Comparison of ENCODE assay signal across 1 cellular context in the genomic region with DNA sequence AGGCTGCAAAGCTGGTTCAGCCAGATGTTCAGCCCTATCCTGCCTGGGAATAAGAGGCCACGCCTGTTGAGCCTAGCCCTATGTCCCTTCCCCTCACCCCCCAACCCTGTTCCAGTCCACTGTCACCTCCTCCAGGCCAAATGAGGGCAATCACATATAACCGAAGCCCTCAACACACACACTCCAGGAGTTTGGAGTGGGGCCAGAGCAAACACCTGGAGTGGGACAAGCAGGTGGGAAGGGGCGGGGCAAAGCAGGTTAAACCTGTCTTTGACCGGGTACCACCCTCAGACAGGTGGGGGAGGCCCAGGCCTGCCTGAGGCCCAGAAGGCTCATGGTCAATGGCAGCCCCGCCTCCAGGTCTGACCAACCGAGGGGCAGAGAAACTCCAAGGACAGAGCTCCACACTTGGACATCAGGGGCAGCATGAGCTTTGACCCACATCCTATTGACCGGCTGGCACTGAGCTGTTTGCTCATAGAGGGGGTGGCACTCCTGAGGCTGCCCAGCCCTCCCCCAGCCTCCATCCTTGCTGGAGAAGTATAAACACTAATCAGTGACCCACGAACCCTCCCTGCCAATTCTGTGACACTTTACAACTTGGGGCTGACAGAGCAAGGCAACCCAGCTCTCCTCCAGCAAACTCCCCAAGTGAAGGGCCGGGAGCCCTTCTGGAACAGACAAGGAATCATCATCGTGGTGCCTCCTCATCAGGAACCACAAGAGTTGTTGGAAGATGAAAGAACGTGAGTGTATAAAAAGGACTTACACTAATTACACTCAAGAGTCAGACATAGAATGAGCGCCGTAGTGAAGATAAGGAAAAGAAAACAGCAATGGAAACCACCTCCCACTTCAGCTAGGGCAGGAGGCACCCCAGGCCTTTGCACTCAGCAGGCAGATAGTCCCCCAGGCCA.
TF ChIP-seq lines count a peak whose summit lies in the region.

No MANE protein-coding gene starts in this region.

TF ChIP-seq in HEK293, 187 proteins besides CTCF, POLR2A, EP300 and RAD21 (continued from another document and continues in another):
- TF ChIP-seq ZSCAN23 (tag by site-specific recombination; IDR thresholded peaks at IDR 0.05) = no peak
- no peak for TF ChIP-seq ZNF529 (tag by site-specific recombination; IDR thresholded peaks at IDR 0.05; ENCODE audit: insufficient replicate concordance)
- TF ChIP-seq, protein P1, sequence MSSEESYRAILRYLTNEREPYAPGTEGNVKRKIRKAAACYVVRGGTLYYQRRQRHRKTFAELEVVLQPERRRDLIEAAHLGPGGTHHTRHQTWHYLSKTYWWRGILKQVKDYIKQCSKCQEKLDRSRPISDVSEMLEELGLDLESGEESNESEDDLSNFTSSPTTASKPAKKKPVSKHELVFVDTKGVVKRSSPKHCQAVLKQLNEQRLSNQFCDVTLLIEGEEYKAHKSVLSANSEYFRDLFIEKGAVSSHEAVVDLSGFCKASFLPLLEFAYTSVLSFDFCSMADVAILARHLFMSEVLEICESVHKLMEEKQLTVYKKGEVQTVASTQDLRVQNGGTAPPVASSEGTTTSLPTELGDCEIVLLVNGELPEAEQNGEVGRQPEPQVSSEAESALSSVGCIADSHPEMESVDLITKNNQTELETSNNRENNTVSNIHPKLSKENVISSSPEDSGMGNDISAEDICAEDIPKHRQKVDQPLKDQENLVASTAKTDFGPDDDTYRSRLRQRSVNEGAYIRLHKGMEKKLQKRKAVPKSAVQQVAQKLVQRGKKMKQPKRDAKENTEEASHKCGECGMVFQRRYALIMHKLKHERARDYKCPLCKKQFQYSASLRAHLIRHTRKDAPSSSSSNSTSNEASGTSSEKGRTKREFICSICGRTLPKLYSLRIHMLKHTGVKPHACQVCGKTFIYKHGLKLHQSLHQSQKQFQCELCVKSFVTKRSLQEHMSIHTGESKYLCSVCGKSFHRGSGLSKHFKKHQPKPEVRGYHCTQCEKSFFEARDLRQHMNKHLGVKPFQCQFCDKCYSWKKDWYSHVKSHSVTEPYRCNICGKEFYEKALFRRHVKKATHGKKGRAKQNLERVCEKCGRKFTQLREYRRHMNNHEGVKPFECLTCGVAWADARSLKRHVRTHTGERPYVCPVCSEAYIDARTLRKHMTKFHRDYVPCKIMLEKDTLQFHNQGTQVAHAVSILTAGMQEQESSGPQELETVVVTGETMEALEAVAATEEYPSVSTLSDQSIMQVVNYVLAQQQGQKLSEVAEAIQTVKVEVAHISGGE (tag by site-specific recombination; conservative IDR thresholded peaks at IDR 0.05; ENCODE audit: low read depth) = peak; percentile 42; the same call in 1 of the 2 replicates
- TF ChIP-seq ZNF114 (tag by site-specific recombination; IDR thresholded peaks at IDR 0.05) = no peak
- no peak for TF ChIP-seq BCL11B (tag by site-specific recombination; IDR thresholded peaks at IDR 0.05; ENCODE audit: low read depth)
- TF ChIP-seq, protein P2, sequence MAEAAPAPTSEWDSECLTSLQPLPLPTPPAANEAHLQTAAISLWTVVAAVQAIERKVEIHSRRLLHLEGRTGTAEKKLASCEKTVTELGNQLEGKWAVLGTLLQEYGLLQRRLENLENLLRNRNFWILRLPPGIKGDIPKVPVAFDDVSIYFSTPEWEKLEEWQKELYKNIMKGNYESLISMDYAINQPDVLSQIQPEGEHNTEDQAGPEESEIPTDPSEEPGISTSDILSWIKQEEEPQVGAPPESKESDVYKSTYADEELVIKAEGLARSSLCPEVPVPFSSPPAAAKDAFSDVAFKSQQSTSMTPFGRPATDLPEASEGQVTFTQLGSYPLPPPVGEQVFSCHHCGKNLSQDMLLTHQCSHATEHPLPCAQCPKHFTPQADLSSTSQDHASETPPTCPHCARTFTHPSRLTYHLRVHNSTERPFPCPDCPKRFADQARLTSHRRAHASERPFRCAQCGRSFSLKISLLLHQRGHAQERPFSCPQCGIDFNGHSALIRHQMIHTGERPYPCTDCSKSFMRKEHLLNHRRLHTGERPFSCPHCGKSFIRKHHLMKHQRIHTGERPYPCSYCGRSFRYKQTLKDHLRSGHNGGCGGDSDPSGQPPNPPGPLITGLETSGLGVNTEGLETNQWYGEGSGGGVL (tag by site-specific recombination; IDR thresholded peaks at IDR 0.05) = no peak; the same call in 1 of the 2 replicates
- TF ChIP-seq, protein P3, sequence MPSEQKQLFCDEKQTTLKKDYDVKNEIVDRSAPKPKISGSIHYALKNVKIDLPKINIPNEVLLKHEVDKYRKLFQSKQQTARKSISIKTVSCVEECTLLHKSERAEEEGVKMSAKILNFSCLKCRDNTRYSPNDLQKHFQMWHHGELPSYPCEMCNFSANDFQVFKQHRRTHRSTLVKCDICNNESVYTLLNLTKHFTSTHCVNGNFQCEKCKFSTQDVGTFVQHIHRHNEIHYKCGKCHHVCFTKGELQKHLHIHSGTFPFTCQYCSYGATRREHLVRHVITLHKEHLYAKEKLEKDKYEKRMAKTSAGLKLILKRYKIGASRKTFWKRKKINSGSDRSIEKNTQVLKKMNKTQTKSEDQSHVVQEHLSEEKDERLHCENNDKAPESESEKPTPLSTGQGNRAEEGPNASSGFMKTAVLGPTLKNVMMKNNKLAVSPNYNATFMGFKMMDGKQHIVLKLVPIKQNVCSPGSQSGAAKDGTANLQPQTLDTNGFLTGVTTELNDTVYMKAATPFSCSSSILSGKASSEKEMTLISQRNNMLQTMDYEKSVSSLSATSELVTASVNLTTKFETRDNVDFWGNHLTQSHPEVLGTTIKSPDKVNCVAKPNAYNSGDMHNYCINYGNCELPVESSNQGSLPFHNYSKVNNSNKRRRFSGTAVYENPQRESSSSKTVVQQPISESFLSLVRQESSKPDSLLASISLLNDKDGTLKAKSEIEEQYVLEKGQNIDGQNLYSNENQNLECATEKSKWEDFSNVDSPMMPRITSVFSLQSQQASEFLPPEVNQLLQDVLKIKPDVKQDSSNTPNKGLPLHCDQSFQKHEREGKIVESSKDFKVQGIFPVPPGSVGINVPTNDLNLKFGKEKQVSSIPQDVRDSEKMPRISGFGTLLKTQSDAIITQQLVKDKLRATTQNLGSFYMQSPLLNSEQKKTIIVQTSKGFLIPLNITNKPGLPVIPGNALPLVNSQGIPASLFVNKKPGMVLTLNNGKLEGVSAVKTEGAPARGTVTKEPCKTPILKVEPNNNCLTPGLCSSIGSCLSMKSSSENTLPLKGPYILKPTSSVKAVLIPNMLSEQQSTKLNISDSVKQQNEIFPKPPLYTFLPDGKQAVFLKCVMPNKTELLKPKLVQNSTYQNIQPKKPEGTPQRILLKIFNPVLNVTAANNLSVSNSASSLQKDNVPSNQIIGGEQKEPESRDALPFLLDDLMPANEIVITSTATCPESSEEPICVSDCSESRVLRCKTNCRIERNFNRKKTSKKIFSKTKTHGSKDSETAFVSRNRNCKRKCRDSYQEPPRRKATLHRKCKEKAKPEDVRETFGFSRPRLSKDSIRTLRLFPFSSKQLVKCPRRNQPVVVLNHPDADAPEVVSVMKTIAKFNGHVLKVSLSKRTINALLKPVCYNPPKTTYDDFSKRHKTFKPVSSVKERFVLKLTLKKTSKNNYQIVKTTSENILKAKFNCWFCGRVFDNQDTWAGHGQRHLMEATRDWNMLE (tag by site-specific recombination; conservative IDR thresholded peaks at IDR 0.05; ENCODE audit: low read depth) = no peak
- peak; percentile 44; the same call in 1 of the 2 replicates for TF ChIP-seq SCRT1 (tag by site-specific recombination; IDR thresholded peaks at IDR 0.05; ENCODE audit: borderline replicate concordance)
- TF ChIP-seq, protein P4, sequence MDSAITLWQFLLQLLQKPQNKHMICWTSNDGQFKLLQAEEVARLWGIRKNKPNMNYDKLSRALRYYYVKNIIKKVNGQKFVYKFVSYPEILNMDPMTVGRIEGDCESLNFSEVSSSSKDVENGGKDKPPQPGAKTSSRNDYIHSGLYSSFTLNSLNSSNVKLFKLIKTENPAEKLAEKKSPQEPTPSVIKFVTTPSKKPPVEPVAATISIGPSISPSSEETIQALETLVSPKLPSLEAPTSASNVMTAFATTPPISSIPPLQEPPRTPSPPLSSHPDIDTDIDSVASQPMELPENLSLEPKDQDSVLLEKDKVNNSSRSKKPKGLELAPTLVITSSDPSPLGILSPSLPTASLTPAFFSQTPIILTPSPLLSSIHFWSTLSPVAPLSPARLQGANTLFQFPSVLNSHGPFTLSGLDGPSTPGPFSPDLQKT (IDR thresholded peaks at IDR 0.05; ENCODE audit: borderline replicate concordance, low read depth, low read length) = no peak
- TF ChIP-seq ZNF292 (tag by site-specific recombination; IDR thresholded peaks at IDR 0.05; ENCODE audit: borderline replicate concordance, low read depth) = no peak
- no peak for TF ChIP-seq SETDB1 (IDR thresholded peaks at IDR 0.05; ENCODE audit: insufficient read length, low read length)
- no peak for TF ChIP-seq ZNF521 (tag by site-specific recombination; IDR thresholded peaks at IDR 0.05)
- TF ChIP-seq ZNF174 (tag by site-specific recombination; IDR thresholded peaks at IDR 0.05) = no peak
- TF ChIP-seq ZNF600 (tag by site-specific recombination; IDR thresholded peaks at IDR 0.05) = 0 out of 2 replicates have a peak, but pooled peaks have one; percentile 15
- TF ChIP-seq ZNF248 (tag by site-specific recombination; IDR thresholded peaks at IDR 0.05) = no peak
- TF ChIP-seq, protein P5, sequence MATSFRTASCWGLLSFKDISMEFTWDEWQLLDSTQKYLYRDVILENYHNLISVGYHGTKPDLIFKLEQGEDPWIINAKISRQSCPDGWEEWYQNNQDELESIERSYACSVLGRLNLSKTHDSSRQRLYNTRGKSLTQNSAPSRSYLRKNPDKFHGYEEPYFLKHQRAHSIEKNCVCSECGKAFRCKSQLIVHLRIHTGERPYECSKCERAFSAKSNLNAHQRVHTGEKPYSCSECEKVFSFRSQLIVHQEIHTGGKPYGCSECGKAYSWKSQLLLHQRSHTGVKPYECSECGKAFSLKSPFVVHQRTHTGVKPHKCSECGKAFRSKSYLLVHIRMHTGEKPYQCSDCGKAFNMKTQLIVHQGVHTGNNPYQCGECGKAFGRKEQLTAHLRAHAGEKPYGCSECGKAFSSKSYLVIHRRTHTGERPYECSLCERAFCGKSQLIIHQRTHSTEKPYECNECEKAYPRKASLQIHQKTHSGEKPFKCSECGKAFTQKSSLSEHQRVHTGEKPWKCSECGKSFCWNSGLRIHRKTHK (tag by site-specific recombination; IDR thresholded peaks at IDR 0.05) = no peak
- TF ChIP-seq TRIM28 (IDR thresholded peaks at IDR 0.05; ENCODE audit: borderline replicate concordance, low read length) = peak; percentile 13; the same call in 1 of the 2 replicates
- no peak for TF ChIP-seq ZSCAN16 (tag by site-specific recombination; IDR thresholded peaks at IDR 0.05)
- TF ChIP-seq ZNF510 (tag by site-specific recombination; IDR thresholded peaks at IDR 0.05; ENCODE audit: insufficient replicate concordance) = no peak
- TF ChIP-seq, protein P6, sequence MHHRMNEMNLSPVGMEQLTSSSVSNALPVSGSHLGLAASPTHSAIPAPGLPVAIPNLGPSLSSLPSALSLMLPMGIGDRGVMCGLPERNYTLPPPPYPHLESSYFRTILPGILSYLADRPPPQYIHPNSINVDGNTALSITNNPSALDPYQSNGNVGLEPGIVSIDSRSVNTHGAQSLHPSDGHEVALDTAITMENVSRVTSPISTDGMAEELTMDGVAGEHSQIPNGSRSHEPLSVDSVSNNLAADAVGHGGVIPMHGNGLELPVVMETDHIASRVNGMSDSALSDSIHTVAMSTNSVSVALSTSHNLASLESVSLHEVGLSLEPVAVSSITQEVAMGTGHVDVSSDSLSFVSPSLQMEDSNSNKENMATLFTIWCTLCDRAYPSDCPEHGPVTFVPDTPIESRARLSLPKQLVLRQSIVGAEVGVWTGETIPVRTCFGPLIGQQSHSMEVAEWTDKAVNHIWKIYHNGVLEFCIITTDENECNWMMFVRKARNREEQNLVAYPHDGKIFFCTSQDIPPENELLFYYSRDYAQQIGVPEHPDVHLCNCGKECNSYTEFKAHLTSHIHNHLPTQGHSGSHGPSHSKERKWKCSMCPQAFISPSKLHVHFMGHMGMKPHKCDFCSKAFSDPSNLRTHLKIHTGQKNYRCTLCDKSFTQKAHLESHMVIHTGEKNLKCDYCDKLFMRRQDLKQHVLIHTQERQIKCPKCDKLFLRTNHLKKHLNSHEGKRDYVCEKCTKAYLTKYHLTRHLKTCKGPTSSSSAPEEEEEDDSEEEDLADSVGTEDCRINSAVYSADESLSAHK (tag by site-specific recombination; IDR thresholded peaks at IDR 0.05) = no peak
- no peak for TF ChIP-seq HOXA7 (CRISPR knock-in tag; IDR thresholded peaks at IDR 0.05; ENCODE audit: borderline replicate concordance)
- no peak for TF ChIP-seq YY1 (tag by site-specific recombination; IDR thresholded peaks at IDR 0.05)
- no peak for TF ChIP-seq YY2 (tag by site-specific recombination; IDR thresholded peaks at IDR 0.05)
- no peak for TF ChIP-seq ZNF19 (tag by site-specific recombination; IDR thresholded peaks at IDR 0.05; ENCODE audit: low read depth)
- TF ChIP-seq MYNN (tag by site-specific recombination; IDR thresholded peaks at IDR 0.05; ENCODE audit: borderline replicate concordance) = no peak
- TF ChIP-seq, protein P7, sequence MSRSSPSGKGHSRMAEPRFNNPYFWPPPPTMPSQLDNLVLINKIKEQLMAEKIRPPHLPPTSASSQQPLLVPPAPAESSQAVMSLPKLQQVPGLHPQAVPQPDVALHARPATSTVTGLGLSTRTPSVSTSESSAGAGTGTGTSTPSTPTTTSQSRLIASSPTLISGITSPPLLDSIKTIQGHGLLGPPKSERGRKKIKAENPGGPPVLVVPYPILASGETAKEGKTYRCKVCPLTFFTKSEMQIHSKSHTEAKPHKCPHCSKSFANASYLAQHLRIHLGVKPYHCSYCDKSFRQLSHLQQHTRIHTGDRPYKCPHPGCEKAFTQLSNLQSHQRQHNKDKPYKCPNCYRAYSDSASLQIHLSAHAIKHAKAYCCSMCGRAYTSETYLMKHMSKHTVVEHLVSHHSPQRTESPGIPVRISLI (tag by site-specific recombination; IDR thresholded peaks at IDR 0.05) = no peak
- no peak for TF ChIP-seq ZEB2 (tag by site-specific recombination; IDR thresholded peaks at IDR 0.05)
- no peak for TF ChIP-seq ZNF830 (tag by site-specific recombination; IDR thresholded peaks at IDR 0.05; ENCODE audit: low read depth)
- no peak for TF ChIP-seq ZNF654 (tag by site-specific recombination; IDR thresholded peaks at IDR 0.05; ENCODE audit: low read depth)
- TF ChIP-seq, protein P8, sequence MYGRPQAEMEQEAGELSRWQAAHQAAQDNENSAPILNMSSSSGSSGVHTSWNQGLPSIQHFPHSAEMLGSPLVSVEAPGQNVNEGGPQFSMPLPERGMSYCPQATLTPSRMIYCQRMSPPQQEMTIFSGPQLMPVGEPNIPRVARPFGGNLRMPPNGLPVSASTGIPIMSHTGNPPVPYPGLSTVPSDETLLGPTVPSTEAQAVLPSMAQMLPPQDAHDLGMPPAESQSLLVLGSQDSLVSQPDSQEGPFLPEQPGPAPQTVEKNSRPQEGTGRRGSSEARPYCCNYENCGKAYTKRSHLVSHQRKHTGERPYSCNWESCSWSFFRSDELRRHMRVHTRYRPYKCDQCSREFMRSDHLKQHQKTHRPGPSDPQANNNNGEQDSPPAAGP (tag by site-specific recombination; IDR thresholded peaks at IDR 0.05) = no peak
- no peak for TF ChIP-seq ZNF514 (tag by site-specific recombination; IDR thresholded peaks at IDR 0.05)
- no peak for TF ChIP-seq ZNF140 (tag by site-specific recombination; IDR thresholded peaks at IDR 0.05)
- no peak for TF ChIP-seq ZNF776 (tag by site-specific recombination; IDR thresholded peaks at IDR 0.05; ENCODE audit: borderline replicate concordance)
- no peak for TF ChIP-seq ZFP69B (tag by site-specific recombination; IDR thresholded peaks at IDR 0.05)
- no peak for TF ChIP-seq ZNF473 (tag by site-specific recombination; IDR thresholded peaks at IDR 0.05)
- 0 out of 2 replicates have a peak, but pooled peaks have one; percentile 9 for TF ChIP-seq GLIS1 (tag by site-specific recombination; IDR thresholded peaks at IDR 0.05)
- TF ChIP-seq ZNF501 (tag by site-specific recombination; IDR thresholded peaks at IDR 0.05) = no peak
- no peak for TF ChIP-seq ZNF391 (tag by site-specific recombination; IDR thresholded peaks at IDR 0.05; ENCODE audit: borderline replicate concordance, low read depth)
